In genomic region chr20:54029176-54029575, GRCh38 we compare ENCODE assay signal across 19 cellular contexts. TPM values are rescaled to one million over a fixed set of nuclear protein-coding genes. Genes with fewer than 3 reads are reported as not detected.
"Had no signal": no experiment of that assay in that cellular context is flagged by ENCODE, and none has a peak within 500 bp of the region (broad histone marks: within the 10 kb centered on the region; RNA-seq: fewer than 3 reads in every experiment).

No MANE protein-coding gene starts in this region.

- H3K4me3 ChIP-seq: gastrocnemius medialis, heart right ventricle, tibial artery had no signal

- ATAC-seq: activated CD4-positive, CD25-positive, alpha-beta regulatory T cell treated with anti-CD3 and anti-CD28 coated beads, Interleukin-2, amount 50 U/mL, for 24 hours; activated T-cell treated with anti-CD3 and anti-CD28 coated beads, Interleukin-2, amount 50 U/mL, for 72 hours; heart right ventricle; left ventricle myocardium superior; natural killer cell treated with Interleukin-12 subunit alpha and Interleukin-12 subunit beta and Interleukin-15 and Interleukin-18, amount 100 ng/mL, for 72 hours; SK-N-SH treated with all-trans-retinoic acid at 6 μM for 48 hours; stimulated activated naive B cell treated with anti-CD40 and anti-IgM and Interleukin-4, amounts not matched to agents 10 μg/mL and 1 μg/mL and 100 μg/mL, for 72 hours had no signal

- H3K36me3 ChIP-seq: gastrocnemius medialis, heart right ventricle, tibial artery had no signal

- H3K27ac ChIP-seq: epithelial cell of prostate, gastrocnemius medialis, heart right ventricle, tibial artery had no signal

- H3K9me3 ChIP-seq: gastrocnemius medialis had no signal

- DNase-seq: activated CD4-positive, alpha-beta T cell treated with anti-CD3 and anti-CD28 coated beads, Interleukin-2, amount 50 U/mL, for 1 hour; activated CD8-positive, alpha-beta memory T cell treated with anti-CD3 and anti-CD28 coated beads, Interleukin-2, amount 50 U/mL, for 48 hours; activated effector memory CD4-positive, alpha-beta T cell treated with anti-CD3 and anti-CD28 coated beads, Interleukin-2, amount 50 U/mL, for 16 hours; activated naive CD4-positive, alpha-beta T cell treated with anti-CD3 and anti-CD28 coated beads, Interleukin-2, amount 50 U/mL, for 16 hours; activated T-cell treated with anti-CD3 and anti-CD28 coated beads, Interleukin-2, amount 50 U/mL, for 72 hours; endodermal cell; gastrocnemius medialis; heart right ventricle; kidney glomerular epithelial cell; left ventricle myocardium superior; stimulated activated naive B cell treated with anti-CD40 and anti-IgM and Interleukin-4, amounts not matched to agents 10 μg/mL and 1 μg/mL and 100 μg/mL, for 72 hours; T1000 had no signal

- H3K4me1 ChIP-seq: gastrocnemius medialis, heart right ventricle, tibial artery had no signal

- FAIRE-seq: bronchial epithelial cell had no signal

RNA-seq across cellular contexts. Expression of gene BCAS1, which starts 41.2 kb away (rescaled TPM):
- total RNA-seq: activated T-cell treated with anti-CD3 and anti-CD28 coated beads, Interleukin-2, amount 50 U/mL, for 72 hours; bronchial epithelial cell; dermis microvascular lymphatic vessel endothelial cell; endodermal cell; heart right ventricle; left ventricle myocardium superior had no signal
